8 cellular contexts compared by ENCODE assay signal in the genomic region with DNA sequence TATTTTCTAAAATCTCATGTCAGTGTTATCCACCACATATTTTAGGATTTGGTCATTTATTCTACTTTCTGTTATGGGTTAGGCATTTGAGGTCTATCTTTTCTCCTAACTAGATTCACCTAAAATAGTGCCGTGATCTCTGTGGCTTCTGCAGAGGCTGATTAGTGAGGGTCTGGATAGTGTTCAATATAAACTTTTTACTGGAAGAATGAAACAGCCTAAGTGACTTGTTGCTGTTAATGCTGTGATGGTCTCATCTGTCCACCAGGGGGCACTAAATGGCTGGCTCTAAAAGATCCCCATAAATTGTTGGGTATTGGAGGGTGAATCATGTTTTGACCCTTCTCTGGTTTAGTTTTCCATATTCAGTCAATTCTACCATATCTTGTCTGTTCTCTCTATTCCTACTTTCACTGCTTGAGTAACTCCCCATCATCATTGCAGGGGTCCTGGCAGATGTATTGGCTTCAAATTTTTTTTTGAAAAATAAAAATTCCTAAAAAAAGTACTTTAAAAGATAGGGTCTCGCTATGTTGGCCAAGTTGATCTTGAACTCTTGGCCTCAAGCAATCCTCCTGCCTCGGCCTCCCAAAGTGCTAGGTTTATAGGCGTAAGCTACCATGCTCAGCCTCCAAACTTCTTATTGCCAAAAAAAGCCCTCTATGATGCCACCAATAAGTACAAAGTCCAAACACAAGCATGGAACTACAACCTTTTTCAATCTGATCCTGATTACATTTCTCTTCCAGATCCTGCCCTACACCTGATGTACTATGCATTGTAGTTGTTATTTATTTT. TPM values are rescaled to one million over a fixed set of nuclear protein-coding genes. Genes with fewer than 3 reads are reported as not detected.
DNase-seq lines count a peak whose midpoint lies in the region; ATAC-seq and TF ChIP-seq lines count a peak whose summit lies in the region.

No MANE protein-coding gene starts in this region.

- no peak overlapping the region for H2AK5ac ChIP-seq in IMR-90 (ENCODE audit: low read depth, low read length)

- H3K4me1 ChIP-seq in DND-41 (ENCODE audit: insufficient read depth, low read length) (peaks cover 11% of the 10 kb centered on the region), IMR-90 (ENCODE audit: control insufficient read depth, insufficient read depth, low read length) (peaks cover under 1% of the 10 kb centered on the region; the same call in 1 of the 2 replicates), OCI-LY7 (ENCODE audit: insufficient read depth, low read length, poor library complexity, severe bottlenecking) (peaks cover 7% of the 10 kb centered on the region), thoracic aorta (ENCODE audit: control insufficient read depth in 1 of 2, low read depth in 2 of 2) (peaks cover 0 to under 1% of the 10 kb centered on the region in 2 donors)

- no peak overlapping the region for H2AFZ ChIP-seq in DND-41 (ENCODE audit: low read depth, low read length)
- no peak overlapping the region for H2AFZ ChIP-seq in IMR-90 (replicated peaks; ENCODE audit: low read length, poor library complexity)
- H2AFZ ChIP-seq in OCI-LY7 (ENCODE audit: low read length): no peak overlapping the region
- H2AFZ ChIP-seq in neural cell (ENCODE audit: low read depth, low read length): no peak overlapping the region

- H4K91ac ChIP-seq in IMR-90 (ENCODE audit: insufficient read depth, low read depth, low read length): no peak overlapping the region

- H4K20me1 ChIP-seq in DND-41 (ENCODE audit: insufficient read depth, low read length) (peaks cover 9% of the 10 kb centered on the region; the same call in 1 of the 2 replicates), IMR-90 (ENCODE audit: insufficient read depth, low read length) (peaks cover 4% of the 10 kb centered on the region; the same call in 1 of the 2 replicates), OCI-LY7 (ENCODE audit: insufficient read depth, low read length) (0 out of 2 replicates have a peak, but pooled peaks cover 6% of the 10 kb centered on the region), neural cell (ENCODE audit: insufficient read depth) (no peaks in the 10 kb centered on the region)

- TF ChIP-seq CTCF in DND-41 (IDR thresholded peaks at IDR 0.05; ENCODE audit: borderline replicate concordance, extremely low read depth, low read length, poor library complexity, severe bottlenecking) (peak; percentile 90), IMR-90 (conservative IDR thresholded peaks at IDR 0.05; ENCODE audit: low read depth, low read length) (peak; percentile 93), OCI-LY7 (conservative IDR thresholded peaks at IDR 0.05; ENCODE audit: low read length) (peak; percentile 98), neural cell (IDR thresholded peaks at IDR 0.05; ENCODE audit: poor library complexity, severe bottlenecking) (peak; percentile 92), thoracic aorta (IDR thresholded peaks at IDR 0.05) (peak; percentile 85)

- no peak overlapping the region for H3K4me3 ChIP-seq in DND-41 (ENCODE audit: low read depth in 1 of 2, low read length in 2 of 2)
- no peak overlapping the region for H3K4me3 ChIP-seq in IMR-90 (ENCODE audit: insufficient read depth, low read depth, low read length)
- H3K4me3 ChIP-seq in OCI-LY7 (ENCODE audit: low read depth, low read length, poor library complexity, severe bottlenecking): no peak overlapping the region
- no peak overlapping the region for H3K4me3 ChIP-seq in neural cell (ENCODE audit: low read length)
- no peak overlapping the region for H3K4me3 ChIP-seq in thoracic aorta

- H3K23ac ChIP-seq in IMR-90 (ENCODE audit: low read depth, low read length): no peak overlapping the region

- no peak overlapping the region for H2BK15ac ChIP-seq in IMR-90 (ENCODE audit: low read depth, low read length)

- no peak overlapping the region for H2BK5ac ChIP-seq in IMR-90 (ENCODE audit: low read depth, low read length, poor library complexity, severe bottlenecking)

- H2BK120ac ChIP-seq in IMR-90 (ENCODE audit: low read depth, low read length): no peak overlapping the region

- no peak overlapping the region for H2BK20ac ChIP-seq in IMR-90 (ENCODE audit: low read depth, low read length)

- intact Hi-C loops in IMR-90 (cut with micrococcal nuclease) (loop anchor here (1.0 kb wide), 5 partner anchors 24 to 141 kb away; a partner anchor contains a TSS), OCI-LY7 (cut with micrococcal nuclease; ENCODE audit: unreplicated experiment) (loop anchor here (1.0 kb wide), 1 partner anchor 52 kb away; no protein-coding TSS in a partner anchor)

- TF ChIP-seq EP300 in neural cell (conservative IDR thresholded peaks at IDR 0.05; ENCODE audit: poor library complexity, severe bottlenecking): no peak

- BruUV-seq in IMR-90 (replicated peaks; lab: Mats Ljungman, UMichigan) (no TSS peak), OCI-LY7 (replicated peaks; lab: Mats Ljungman, UMichigan) (no TSS peak)

- no peak overlapping the region for H3K18ac ChIP-seq in IMR-90 (ENCODE audit: low read depth, low read length)

- CTCF ChIA-PET in IMR-90 (lab: Yijun Ruan, JAX): no interaction called here
- CTCF ChIA-PET in OCI-LY7 (lab: Charles Lee; ENCODE audit: unreplicated experiment): no interaction called here

- H3K36me3 ChIP-seq in DND-41 (ENCODE audit: insufficient read depth, low read length) (peaks cover 24% of the 10 kb centered on the region), IMR-90 (ENCODE audit: control insufficient read depth, insufficient read depth, low read length) (peaks cover 18% of the 10 kb centered on the region), OCI-LY7 (ENCODE audit: insufficient read depth, low read length) (peaks cover 40% of the 10 kb centered on the region), neural cell (ENCODE audit: insufficient read depth, low read length) (no peaks in the 10 kb centered on the region), thoracic aorta (peaks cover 18% of the 10 kb centered on the region)

- no peak overlapping the region for H3K9ac ChIP-seq in DND-41 (ENCODE audit: low read depth, low read length)
- no peak overlapping the region for H3K9ac ChIP-seq in IMR-90 (ENCODE audit: low read depth, low read length)
- no peak overlapping the region for H3K9ac ChIP-seq in neural cell (ENCODE audit: low read length)

- no peak overlapping the region for H3K56ac ChIP-seq in IMR-90 (ENCODE audit: extremely low read depth, insufficient read depth, low read length)

- no peak overlapping the region for H2AK9ac ChIP-seq in IMR-90 (replicated peaks; ENCODE audit: low read depth, low read length, poor library complexity)

- H3F3A ChIP-seq in neural cell (ENCODE audit: insufficient read depth, low read length, poor library complexity, severe bottlenecking): no peaks in the 10 kb centered on the region

- H4K5ac ChIP-seq in IMR-90 (ENCODE audit: low read depth, low read length): no peak overlapping the region

- H3K79me2 ChIP-seq in DND-41 (ENCODE audit: insufficient read depth, low read length): peaks cover 11% of the 10 kb centered on the region
- H3K79me2 ChIP-seq in OCI-LY7 (ENCODE audit: insufficient read depth, low read depth, low read length): peaks cover 9% of the 10 kb centered on the region
- peaks cover 10% of the 10 kb centered on the region for H3K79me2 ChIP-seq in neural cell (replicated peaks; ENCODE audit: insufficient read depth, low read length)

- H3K27me3 ChIP-seq in DND-41 (ENCODE audit: insufficient read depth, low read length, poor library complexity) (no peaks in the 10 kb centered on the region), IMR-90 (ENCODE audit: control insufficient read depth, insufficient read depth, low read length) (no peaks in the 10 kb centered on the region; the same call in none of the 2 replicates), neural cell (ENCODE audit: insufficient read depth, low read depth, low read length) (no peaks in the 10 kb centered on the region), thoracic aorta (replicated peaks; ENCODE audit: insufficient read depth) (no peaks in the 10 kb centered on the region)

- peak; percentile 38; the same call in 1 of the 2 replicates for TF ChIP-seq POLR2A in IMR-90 (IDR thresholded peaks at IDR 0.05; ENCODE audit: low read depth, low read length)

- H4K8ac ChIP-seq in IMR-90 (ENCODE audit: low read depth in 2 of 2, low read length in 2 of 2): no peak overlapping the region

- H3K27ac ChIP-seq in DND-41 (ENCODE audit: low read length) (no peak overlapping the region), IMR-90 (ENCODE audit: insufficient read depth, low read length) (no peak overlapping the region), OCI-LY7 (ENCODE audit: low read depth, low read length, poor library complexity, severe bottlenecking) (no peak overlapping the region), neural cell (ENCODE audit: low read length) (no peak overlapping the region), thoracic aorta (no peak overlapping the region)

- H3K4me2 ChIP-seq in DND-41 (ENCODE audit: insufficient read depth, low read length) (no peak overlapping the region), IMR-90 (ENCODE audit: low read depth, low read length) (no peak overlapping the region), OCI-LY7 (ENCODE audit: low read length) (no peak overlapping the region), neural cell (ENCODE audit: low read length) (no peak overlapping the region)

- no peaks in the 10 kb centered on the region for H3K9me1 ChIP-seq in IMR-90 (ENCODE audit: insufficient read depth, low read length)

- TF ChIP-seq RAD21 in IMR-90 (IDR thresholded peaks at IDR 0.05; ENCODE audit: low read length) (peak; percentile 90), neural cell (conservative IDR thresholded peaks at IDR 0.05) (peak; percentile 94)

- no CpG with 5 or more reads among the region's 4 CpGs for WGBS in IMR-90 (ENCODE audit: extremely low coverage in 2 of 2, insufficient read length in 1 of 2), 2 experiments

- peak; percentile 81 for ATAC-seq in DND-41 (ENCODE audit: insufficient read depth, low read depth)
- peak; percentile 94 for ATAC-seq in IMR-90 (ENCODE audit: low read depth)
- ATAC-seq in thoracic aorta (ENCODE audit: insufficient number of reproducible peaks, low FRiP score, low read depth): peak; percentile 76
- no peak for ATAC-seq in HG03457 (IDR thresholded peaks at IDR 0.05; ENCODE audit: unreplicated experiment)

- H3K9me3 ChIP-seq in DND-41 (ENCODE audit: insufficient read depth, low read length, severe bottlenecking): no peaks in the 10 kb centered on the region
- no peaks in the 10 kb centered on the region for H3K9me3 ChIP-seq in IMR-90 (ENCODE audit: control insufficient read depth, insufficient read depth, low read length)
- H3K9me3 ChIP-seq in OCI-LY7 (ENCODE audit: low read length): no peaks in the 10 kb centered on the region
- H3K9me3 ChIP-seq in neural cell (ENCODE audit: low read length): no peaks in the 10 kb centered on the region
- no peaks in the 10 kb centered on the region for H3K9me3 ChIP-seq in thoracic aorta

- POLR2A ChIA-PET in IMR-90 (lab: Charles Lee; ENCODE audit: unreplicated experiment): no interaction called here
- POLR2A ChIA-PET in OCI-LY7 (lab: Charles Lee): no interaction called here

- no peak overlapping the region for H3K4ac ChIP-seq in IMR-90 (ENCODE audit: low read depth, low read length)

- H3K9me2 ChIP-seq in OCI-LY7 (ENCODE audit: insufficient read depth, low read length) (no peaks in the 10 kb centered on the region), neural cell (ENCODE audit: insufficient read depth, low read length) (no peaks in the 10 kb centered on the region)

- in situ Hi-C loops in IMR-90 (cut with MboI; ENCODE audit: low sequenced_read_pairs): loop anchor here (10.0 kb wide), 2 partner anchors 47 to 227 kb away; a partner anchor contains a TSS

- no peak overlapping the region for H3K14ac ChIP-seq in IMR-90 (replicated peaks; ENCODE audit: low read depth, low read length)

- peaks cover 13 to 18% of the 10 kb centered on the region in 2 experiments for H3K79me1 ChIP-seq in IMR-90 (ENCODE audit: low read depth in 1 of 2, low read length in 2 of 2)

- peak; percentile 66 for DNase-seq in DND-41
- DNase-seq in IMR-90: peak; percentile 80
- peak; percentile 78 for DNase-seq in OCI-LY7 (ENCODE audit: low spot score)
- peak; percentile 49 for DNase-seq in activated T-cell treated with anti-CD3 and anti-CD28 coated beads for 48 hours (ENCODE audit: low read depth)
- DNase-seq in fibroblast of gingiva (ENCODE audit: low read depth): peak; percentile 66
- DNase-seq in thoracic aorta (ENCODE audit: low spot score): no peak

- dilution Hi-C loops in IMR-90 (cut with HindIII; ENCODE audit: low sequenced_read_pairs, unreplicated experiment): no loop called here

RNA-seq across cellular contexts. Expression of a gene that starts 6.9 kb away (rescaled TPM):
- total RNA-seq in IMR-90 (2012; rRNA removed) (74.4 and 104 TPM in 2 replicates), OCI-LY7 (2022) (314 and 319 TPM in 2 replicates), thoracic aorta (10 to 100 TPM; 44.8 to 54.9 TPM)
- polyA plus RNA-seq in IMR-90 (2012; rRNA removed) (192 and 211 TPM in 2 replicates), neural cell (431 and 532 TPM in 2 replicates)
- polyA plus RNA-seq in IMR-90 (2012; cell fraction: cytosol; rRNA removed): 68.9 and 112 TPM in 2 replicates
- polyA plus RNA-seq in IMR-90 (2012; cell fraction: nucleus; rRNA removed; ENCODE audit: low replicate concordance): 620 and 1,496 TPM in 2 replicates
- total RNA-seq in OCI-LY7 (2014; rRNA removed; shearing (Covaris generic)): 120 and 167 TPM in 2 replicates
- polyA minus RNA-seq in neural cell: 80.8 and 103 TPM in 2 replicates

RNA-seq across cellular contexts. Expression of a gene that starts 21.5 kb away (rescaled TPM):
- total RNA-seq in IMR-90 (2012; rRNA removed) (14.5 and 16.9 TPM in 2 replicates), OCI-LY7 (2022) (17.4 and 18.0 TPM in 2 replicates), thoracic aorta (10 to 100 TPM; 50.6 to 74.4 TPM)
- polyA plus RNA-seq in IMR-90 (2012; rRNA removed) (30.6 and 40.9 TPM in 2 replicates), neural cell (35.8 and 50.8 TPM in 2 replicates)
- polyA plus RNA-seq in IMR-90 (2012; cell fraction: cytosol; rRNA removed): 21.7 and 27.3 TPM in 2 replicates
- polyA plus RNA-seq in IMR-90 (2012; cell fraction: nucleus; rRNA removed; ENCODE audit: low replicate concordance): 62.4 and 84.0 TPM in 2 replicates
- 7.2 and 8.6 TPM in 2 replicates for total RNA-seq in OCI-LY7 (2014; rRNA removed; shearing (Covaris generic))
- polyA minus RNA-seq in neural cell: 16.8 and 24.8 TPM in 2 replicates

RNA-seq across cellular contexts. Expression of a gene that starts 24.5 kb away (rescaled TPM):
- total RNA-seq in IMR-90 (2012; rRNA removed): 6.4 and 6.6 TPM in 2 replicates
- 35.6 and 36.0 TPM in 2 replicates for polyA plus RNA-seq in IMR-90 (2012; rRNA removed)
- 17.0 and 43.1 TPM in 2 replicates for polyA plus RNA-seq in IMR-90 (2012; cell fraction: cytosol; rRNA removed)
- 161 and 357 TPM in 2 replicates for polyA plus RNA-seq in IMR-90 (2012; cell fraction: nucleus; rRNA removed; ENCODE audit: low replicate concordance)
- not detected in 2 replicates for total RNA-seq in OCI-LY7 (2014; rRNA removed; shearing (Covaris generic))
- total RNA-seq in OCI-LY7 (2022): not detected in 2 replicates
- 182 and 201 TPM in 2 replicates for polyA plus RNA-seq in neural cell
- polyA minus RNA-seq in neural cell: 136 and 168 TPM in 2 replicates
- total RNA-seq in thoracic aorta: 10 to 100 TPM; 55.1 to 72.3 TPM

RNA-seq across cellular contexts. Expression of a gene that starts 25.5 kb away (rescaled TPM):
- total RNA-seq in IMR-90 (2012; rRNA removed): 1.1 and 1.3 TPM in 2 replicates
- polyA plus RNA-seq in IMR-90 (2012; rRNA removed): 2.5 and 3.5 TPM in 2 replicates
- polyA plus RNA-seq in IMR-90 (2012; cell fraction: cytosol; rRNA removed): 0.63 and 0.75 TPM in 2 replicates
- 5.0 and 22.5 TPM in 2 replicates for polyA plus RNA-seq in IMR-90 (2012; cell fraction: nucleus; rRNA removed; ENCODE audit: low replicate concordance)
- total RNA-seq in OCI-LY7 (2014; rRNA removed; shearing (Covaris generic)): 24.4 and 31.0 TPM in 2 replicates
- total RNA-seq in OCI-LY7 (2022): 95.5 and 102 TPM in 2 replicates
- polyA plus RNA-seq in neural cell: 16.1 and 17.2 TPM in 2 replicates
- 11.7 and 13.9 TPM in 2 replicates for polyA minus RNA-seq in neural cell
- 1 to 10 TPM; 8.7 TPM for total RNA-seq in thoracic aorta

RNA-seq across cellular contexts. Expression of a gene that starts 36.8 kb away (rescaled TPM):
- 2.2 and 2.5 TPM in 2 replicates for total RNA-seq in IMR-90 (2012; rRNA removed)
- 11.6 and 13.3 TPM in 2 replicates for polyA plus RNA-seq in IMR-90 (2012; rRNA removed)
- 7.2 and 13.1 TPM in 2 replicates for polyA plus RNA-seq in IMR-90 (2012; cell fraction: cytosol; rRNA removed)
- polyA plus RNA-seq in IMR-90 (2012; cell fraction: nucleus; rRNA removed; ENCODE audit: low replicate concordance): 34.4 and 64.4 TPM in 2 replicates
- not detected in 2 replicates for total RNA-seq in OCI-LY7 (2014; rRNA removed; shearing (Covaris generic))
- total RNA-seq in OCI-LY7 (2022): not detected in 2 replicates
- polyA plus RNA-seq in neural cell: 0.48 and 0.92 TPM in 2 replicates
- polyA minus RNA-seq in neural cell: 1.3 and 1.5 TPM in 2 replicates
- total RNA-seq in thoracic aorta: 10 to 100 TPM; 23.3 to 38.2 TPM
